8 cellular contexts compared by ENCODE assay signal in genomic region chr3:129230311-129231019, GRCh38. TPM values are rescaled to one million over a fixed set of nuclear protein-coding genes. Genes with fewer than 3 reads are reported as not detected.
A peak's percentile ranks its signal among the peaks of the same experiment; 100 is the strongest.
DNase-seq lines count a peak whose midpoint lies in the region; ATAC-seq and TF ChIP-seq lines count a peak whose summit lies in the region.

No MANE protein-coding gene starts in this region.

- H3K4me3 ChIP-seq in SJSA1 (no peak overlapping the region), epithelial cell of esophagus (ENCODE audit: low read length) (no peak overlapping the region)

- H3K27me3 ChIP-seq in SJSA1 (replicated peaks) = no peaks in the 10 kb centered on the region

- TF ChIP-seq CTCF in epithelial cell of esophagus (IDR thresholded peaks at IDR 0.05; ENCODE audit: insufficient read depth, low read depth, low read length, missing control alignments) = no peak

- H3K27ac ChIP-seq in SJSA1 = peak overlapping the region; percentile 50

- intact Hi-C loops in sciatic nerve (cut with DNase I) = no loop called here

- ATAC-seq in sciatic nerve = peak; percentile 72
- ATAC-seq in GM21737 (IDR thresholded peaks at IDR 0.05; ENCODE audit: unreplicated experiment) = no peak
- no peak for ATAC-seq in GM19467 (IDR thresholded peaks at IDR 0.05; ENCODE audit: unreplicated experiment)

- CTCF ChIA-PET in HEK293T (lab: Yijun Ruan, JAX) = no interaction called here

- H3K4me1 ChIP-seq in SJSA1 (replicated peaks) = peaks cover 47% of the 10 kb centered on the region

- POLR2A ChIA-PET in HEK293T (lab: Yijun Ruan, JAX) = no interaction called here

- DNase-seq in HEK293T (ENCODE audit: extremely low spot score) (no peak), SJSA1 (ENCODE audit: low read depth in 1 of 2, low spot score in 2 of 2) (peak; percentile 55 to 77), epithelial cell of esophagus (ENCODE audit: low read depth) (peak; percentile 96), sciatic nerve (ENCODE audit: low spot score) (no peak), GM19240 (ENCODE audit: insufficient read length, low spot score) (no peak), NCI-H82 treated with DMSO at 0.1 percent for 48 hours (lab: John Stamatoyannopoulos, UW; ENCODE audit: unreplicated experiment) (no peak)

- H3K36me3 ChIP-seq in SJSA1 = no peaks in the 10 kb centered on the region

- H3K9me3 ChIP-seq in SJSA1 (replicated peaks) = no peaks in the 10 kb centered on the region

TF ChIP-seq in HEK293T, 16 proteins besides CTCF, POLR2A, EP300 and RAD21:
- TF ChIP-seq HDGF (IDR thresholded peaks at IDR 0.05; ENCODE audit: borderline replicate concordance) (no peak), ELF4 (IDR thresholded peaks at IDR 0.05) (no peak), PKNOX1 (IDR thresholded peaks at IDR 0.05) (0 out of 2 replicates have a peak, but pooled peaks have one; percentile 6)

RNA-seq across cellular contexts. Expression of gene COPG1, which starts 18.9 kb away (rescaled TPM):
- total RNA-seq in SJSA1 (2014; rRNA removed; shearing (Covaris generic)) = 191 and 235 TPM in 2 replicates
- total RNA-seq in sciatic nerve = 111 TPM

RNA-seq across cellular contexts. Expression of gene CNBP, which starts 46.8 kb away (rescaled TPM):
- 215 and 258 TPM in 2 replicates for total RNA-seq in SJSA1 (2014; rRNA removed; shearing (Covaris generic))
- total RNA-seq in sciatic nerve = 321 TPM

RNA-seq across cellular contexts. Expression of gene HMCES, which starts 48.2 kb away (rescaled TPM):
- total RNA-seq in SJSA1 (2014; rRNA removed; shearing (Covaris generic)) = 22.2 and 25.6 TPM in 2 replicates
- total RNA-seq in sciatic nerve = 36.6 TPM

Comparison
In these comparisons a context has a peak if more than half of its experiments do, and no peak if none do; other contexts are left out.
1. DNase-seq: peak in SJSA1 (2 of 2) and epithelial cell of esophagus (single experiment); none in HEK293T (single experiment), sciatic nerve (single experiment), GM19240 (single experiment) and NCI-H82 treated with DMSO at 0.1 percent for 48 hours (single experiment).